In genomic region chr9:112332674-112332976, GRCh38 we compare ENCODE assay signal across 8 cellular contexts. TPM values are rescaled to one million over a fixed set of nuclear protein-coding genes. Genes with fewer than 3 reads are reported as not detected.
A peak's percentile ranks its signal among the peaks of the same experiment; 100 is the strongest.
DNase-seq lines count a peak whose midpoint lies in the region; ATAC-seq, FAIRE-seq and TF ChIP-seq lines count a peak whose summit lies in the region.

No MANE protein-coding gene starts in this region.

- BruUV-seq in GM12878 (replicated peaks; lab: Mats Ljungman, UMichigan) = no TSS peak

- H3K9ac ChIP-seq in GM12878 (ENCODE audit: control insufficient read depth, insufficient read depth, low read length) = peak overlapping the region; percentile 72

- H3K9me3 Mint-ChIP-seq in memory B cell = no peaks in the 10 kb centered on the region

- POLR2A ChIA-PET in GM12878 (lab: Charles Lee) = interaction anchor here (0.6 to 1.7 kb wide), 2 partner anchors 47 to 254 kb away, joined by 3 to 7 read pairs; partner anchors contain the start of gene HSDL2

- ATAC-seq in Right ventricle myocardium inferior = no peak
- no peak for ATAC-seq in GM12878
- ATAC-seq in memory B cell (ENCODE audit: low read depth) = no peak
- ATAC-seq in HG02623 (IDR thresholded peaks at IDR 0.05; ENCODE audit: unreplicated experiment) = no peak
- no peak for ATAC-seq in HG02588 (IDR thresholded peaks at IDR 0.05; ENCODE audit: unreplicated experiment)

- no peak for TF ChIP-seq EP300 in GM12878 (IDR thresholded peaks at IDR 0.05; ENCODE audit: borderline replicate concordance in 1 of 2, control insufficient read depth in 1 of 2, low read depth in 2 of 2, low read length in 2 of 2)

- peaks cover 25% of the 10 kb centered on the region for H3K4me1 Mint-ChIP-seq in memory B cell

- H3K4me3 ChIP-seq in left ventricle myocardium inferior (peak overlapping the region; percentile 96), GM12878 (peak overlapping the region; percentile 94)

- H3K4me2 ChIP-seq in GM12878 (ENCODE audit: control insufficient read depth, insufficient read depth) = peak overlapping the region; percentile 47; the same call in 1 of the 2 replicates

- H3K4me3 Mint-ChIP-seq in memory B cell = peak overlapping the region; percentile 82

- RAD21 ChIA-PET in GM12878 (lab: Charles Lee; ENCODE audit: unreplicated experiment) = interaction anchor here (0.9 to 2.1 kb wide), 4 partner anchors 108 to 244 kb away, joined by 3 to 14 read pairs (median 4); no protein-coding TSS in a partner anchor

- H3K9me3 ChIP-seq in left ventricle myocardium inferior (replicated peaks) (no peaks in the 10 kb centered on the region), GM12878 (replicated peaks; ENCODE audit: control insufficient read depth, insufficient read depth, low read length) (no peaks in the 10 kb centered on the region)

- no peak for TF ChIP-seq POLR2A in GM12878 (IDR thresholded peaks at IDR 0.05; ENCODE audit: low read depth, low read length)

- DNase-seq in left ventricle myocardium inferior (no peak), Right ventricle myocardium inferior (ENCODE audit: missing footprints) (no peak), GM12878 (ENCODE audit: low read depth, low spot score) (no peak), memory B cell (ENCODE audit: low spot score in 2 of 2) (no peak), NOMO-1 treated with DMSO at 0.1 percent for 48 hours (lab: John Stamatoyannopoulos, UW; ENCODE audit: unreplicated experiment) (no peak), hepatic stellate cell (ENCODE audit: low spot score) (no peak)

- peak overlapping the region; percentile 99 for H3K27ac ChIP-seq in left ventricle myocardium inferior (replicated peaks)
- H3K27ac ChIP-seq in GM12878 (ENCODE audit: control insufficient read depth, insufficient read depth) = peak overlapping the region; percentile 96

- TF ChIP-seq CTCF in left ventricle myocardium inferior (IDR thresholded peaks at IDR 0.05; ENCODE audit: borderline replicate concordance) (no peak), GM12878 (IDR thresholded peaks at IDR 0.05 in 2 of 3, conservative IDR thresholded peaks at IDR 0.05 in 1 of 3; ENCODE audit: control insufficient read depth in 2 of 3, extremely low read depth in 1 of 3, insufficient read depth in 1 of 3, low read depth in 3 of 3, low read length in 3 of 3) (no peak)

- H3K27me3 Mint-ChIP-seq in memory B cell = no peaks in the 10 kb centered on the region

- TF ChIP-seq RAD21 in GM12878 (IDR thresholded peaks at IDR 0.05; ENCODE audit: insufficient read depth, low read depth, low read length) = 0 out of 2 replicates have a peak, but pooled peaks have one; percentile 3

- H4K20me1 ChIP-seq in GM12878 (ENCODE audit: control insufficient read depth, insufficient read depth) = no peaks in the 10 kb centered on the region

- peaks cover 42% of the 10 kb centered on the region for H3K4me1 ChIP-seq in left ventricle myocardium inferior
- peaks cover 9% of the 10 kb centered on the region for H3K4me1 ChIP-seq in GM12878 (ENCODE audit: control insufficient read depth, insufficient read depth, low read length)

- H3K27me3 ChIP-seq in left ventricle myocardium inferior (ENCODE audit: low read depth) (no peaks in the 10 kb centered on the region), GM12878 (replicated peaks in 1 of 2; ENCODE audit: control insufficient read depth in 2 of 2, insufficient read depth in 2 of 2, low read length in 1 of 2) (no peaks in the 10 kb centered on the region)

- SMC1A ChIA-PET in GM12878 (lab: Charles Lee; ENCODE audit: uncharacterized antibody, unreplicated experiment) = interaction anchor here (0.6 to 3.2 kb wide), 5 partner anchors 46 to 239 kb away, joined by 3 to 10 read pairs (median 5); partner anchors contain the start of gene HSDL2

- peak overlapping the region; percentile 87 for H3K27ac Mint-ChIP-seq in memory B cell

- CTCF ChIA-PET in GM12878 (lab: Yijun Ruan, JAX) = interaction anchor here (0.7 to 1.3 kb wide), 4 partner anchors 9 to 258 kb away, joined by 3 to 4 read pairs (median 4); no protein-coding TSS in a partner anchor

- intact Hi-C loops in left ventricle myocardium inferior (cut with micrococcal nuclease) = no loop called here
- intact Hi-C loops in Right ventricle myocardium inferior (cut with DNase I) = loop anchor here (2.0 to 5.0 kb wide), 3 partner anchors 46 to 435 kb away; partner anchors contain the start of gene UGCG
- intact Hi-C loops in GM12878 (cut with micrococcal nuclease; ENCODE audit: unreplicated experiment) = loop anchor here (2.0 to 5.0 kb wide), 6 partner anchors 45 to 435 kb away; partner anchors contain the start of gene UGCG

- in situ Hi-C loops in GM12878 (cut with MboI) = no loop called here

- H3K36me3 Mint-ChIP-seq in memory B cell = peaks cover 3% of the 10 kb centered on the region

- WGBS in GM12878 (ENCODE audit: insufficient coverage, insufficient replicate concordance, low lambda C conversion rate, missing lambda C conversion rate) = 3% methylated on average over 19 of the region's 19 CpGs

- peak overlapping the region; percentile 86 for H2AFZ ChIP-seq in GM12878 (ENCODE audit: control insufficient read depth, low read depth, low read length)

- no peaks in the 10 kb centered on the region for H3K36me3 ChIP-seq in left ventricle myocardium inferior
- no peaks in the 10 kb centered on the region for H3K36me3 ChIP-seq in GM12878 (ENCODE audit: control insufficient read depth in 2 of 2, insufficient read depth in 2 of 2, low read length in 1 of 2)

- no peak for FAIRE-seq in GM12878 (lab: Jason Lieb, UNC)

- H3K79me2 ChIP-seq in GM12878 (ENCODE audit: control insufficient read depth, insufficient read depth, low read length) = peaks cover 54% of the 10 kb centered on the region

TF ChIP-seq in GM12878, 131 proteins besides CTCF, POLR2A, EP300 and RAD21 (continues in another document):
- no peak for TF ChIP-seq SIX5 (IDR thresholded peaks at IDR 0.05; ENCODE audit: low read depth, low read length, severe bottlenecking)
- TF ChIP-seq SP1 (IDR thresholded peaks at IDR 0.05; ENCODE audit: low read depth, low read length) = no peak
- TF ChIP-seq RUNX3 (IDR thresholded peaks at IDR 0.05; ENCODE audit: low read length) = no peak
- TF ChIP-seq NR2C2 (IDR thresholded peaks at IDR 0.05; ENCODE audit: borderline replicate concordance, control insufficient read depth, insufficient read length, low read depth) = no peak
- TF ChIP-seq HDAC6 (IDR thresholded peaks at IDR 0.05; ENCODE audit: unreplicated experiment) = no peak
- TF ChIP-seq TBL1XR1 (IDR thresholded peaks at IDR 0.05; ENCODE audit: low read depth, low read length) = no peak
- no peak for TF ChIP-seq ZNF384 (IDR thresholded peaks at IDR 0.05; ENCODE audit: borderline replicate concordance, low read depth, low read length)
- TF ChIP-seq MYC (IDR thresholded peaks at IDR 0.05; ENCODE audit: insufficient read depth, insufficient read length, insufficient replicate concordance, low read length, severe bottlenecking) = no peak
- no peak for TF ChIP-seq ZNF24 (IDR thresholded peaks at IDR 0.05)
- TF ChIP-seq JUNB (IDR thresholded peaks at IDR 0.05) = no peak
- TF ChIP-seq NR2F1 (conservative IDR thresholded peaks at IDR 0.05) = 0 out of 2 replicates have a peak, but pooled peaks have one; percentile 16
- no peak for TF ChIP-seq KAT2A (conservative IDR thresholded peaks at IDR 0.05; ENCODE audit: control insufficient read depth, low read depth, low read length)
- TF ChIP-seq SIN3A (IDR thresholded peaks at IDR 0.05; ENCODE audit: low read depth, low read length) = no peak

RNA-seq across cellular contexts. Expression of gene PTBP3, which starts 0.8 kb away (rescaled TPM):
- total RNA-seq in left ventricle myocardium inferior = 12.7 TPM
- 21.0 TPM for total RNA-seq in Right ventricle myocardium inferior
- total RNA-seq in GM12878 (2013; cell fraction: nucleolus; rRNA removed) = 45.5 and 45.8 TPM in 2 replicates
- total RNA-seq in GM12878 (2014; rRNA removed) = 51.1 and 61.7 TPM in 2 replicates
- total RNA-seq in GM12878 (2014; rRNA removed; fragmentation: Illumina TruSeq; extraction: Trizol) = 64.5 and 67.6 TPM in 2 replicates
- total RNA-seq in GM12878 (2021) = 104 and 108 TPM in 2 replicates
- 16.2 TPM for polyA plus RNA-seq in GM12878 (2011; ENCODE audit: low read depth)
- 68.6 and 76.7 TPM in 2 replicates for polyA plus RNA-seq in GM12878 (2011; rRNA removed)
- 62.5 and 74.4 TPM in 2 replicates for polyA plus RNA-seq in GM12878 (2011; cell fraction: cytosol; rRNA removed)
- 22.7 and 24.8 TPM in 2 replicates for polyA plus RNA-seq in GM12878 (2011; cell fraction: nucleus; rRNA removed)
- 26.0 and 27.3 TPM in 2 replicates for polyA plus RNA-seq in GM12878 (2012)
- 56.7 and 67.8 TPM in 2 replicates for polyA plus RNA-seq in GM12878 (2014; fragmentation: Illumina TruSeq; extraction: Trizol)
- 10 to 100 TPM; 12.5 to 17.6 TPM for polyA plus RNA-seq in GM12878 (2014; fragmentation: Nextera tagmentation; extraction: Ambion mirVana)
- 32.5 and 39.3 TPM in 2 replicates for polyA plus RNA-seq in GM12878 (2014; rRNA removed)
- polyA plus RNA-seq in GM12878 (2016; fragmentation: Nextera tagmentation; extraction: Ambion mirVana) = 10 to 100 TPM; 48.0 to 54.3 TPM
- polyA minus RNA-seq in GM12878 (2011; rRNA and poly(A)+ RNA removed) = 105 and 178 TPM in 2 replicates
- 40.0 and 48.8 TPM in 2 replicates for polyA minus RNA-seq in GM12878 (2011; cell fraction: cytosol; rRNA and poly(A)+ RNA removed)
- 19.6 and 30.6 TPM in 2 replicates for polyA minus RNA-seq in GM12878 (2011; cell fraction: nucleus; rRNA and poly(A)+ RNA removed)

RNA-seq across cellular contexts. Expression of gene HSDL2, which starts 47.3 kb away (rescaled TPM):
- total RNA-seq in left ventricle myocardium inferior (234 TPM), Right ventricle myocardium inferior (270 TPM), GM12878 (2014; rRNA removed) (22.1 and 27.2 TPM in 2 replicates), GM12878 (2014; rRNA removed; fragmentation: Illumina TruSeq; extraction: Trizol) (30.9 and 33.6 TPM in 2 replicates), GM12878 (2021) (21.9 and 23.6 TPM in 2 replicates)
- total RNA-seq in GM12878 (2013; cell fraction: nucleolus; rRNA removed) = 9.7 and 11.2 TPM in 2 replicates
- polyA plus RNA-seq in GM12878 (2011; ENCODE audit: low read depth) = 17.6 TPM
- polyA plus RNA-seq in GM12878 (2011; rRNA removed) (25.5 and 37.4 TPM in 2 replicates), GM12878 (2014; fragmentation: Illumina TruSeq; extraction: Trizol) (28.6 and 32.6 TPM in 2 replicates), GM12878 (2014; fragmentation: Nextera tagmentation; extraction: Ambion mirVana) (10 to 100 TPM; 25.4 to 28.4 TPM), GM12878 (2014; rRNA removed) (15.8 and 20.9 TPM in 2 replicates), GM12878 (2016; fragmentation: Nextera tagmentation; extraction: Ambion mirVana) (10 to 100 TPM; 41.8 to 46.1 TPM)
- polyA plus RNA-seq in GM12878 (2011; cell fraction: cytosol; rRNA removed) = 10.2 and 11.4 TPM in 2 replicates
- 6.5 and 6.9 TPM in 2 replicates for polyA plus RNA-seq in GM12878 (2011; cell fraction: nucleus; rRNA removed)
- 20.7 and 27.3 TPM in 2 replicates for polyA plus RNA-seq in GM12878 (2012)
- polyA minus RNA-seq in GM12878 (2011; rRNA and poly(A)+ RNA removed) = 19.6 and 33.4 TPM in 2 replicates
- 12.7 and 18.2 TPM in 2 replicates for polyA minus RNA-seq in GM12878 (2011; cell fraction: cytosol; rRNA and poly(A)+ RNA removed)
- 3.6 and 6.4 TPM in 2 replicates for polyA minus RNA-seq in GM12878 (2011; cell fraction: nucleus; rRNA and poly(A)+ RNA removed)
